Comparison of ENCODE assay signal across 23 cellular contexts in genomic region chr10:74262856-74263255, GRCh38.
A peak's percentile ranks its signal among the peaks of the same experiment; 100 is the strongest.
DNase-seq lines count a peak whose midpoint lies in the region; ATAC-seq and TF ChIP-seq lines count a peak whose summit lies in the region.
"Had no signal": no experiment of that assay in that cellular context is flagged by ENCODE, and none has a peak within 500 bp of the region (broad histone marks: within the 10 kb centered on the region; RNA-seq: fewer than 3 reads in every experiment).

No MANE protein-coding gene starts in this region.

- no peak overlapping the region for H3K4me3 Mint-ChIP-seq in activated naive CD4-positive, alpha-beta T cell treated with anti-CD3 and anti-CD28 coated beads, Interleukin-2, amount 50 U/mL, for 24 hours
- no peak overlapping the region for H3K4me3 Mint-ChIP-seq in activated T-helper 17 cell treated with anti-CD3 and anti-CD28 coated beads, Interleukin-2, amount 50 U/mL, for 72 hours
- H3K4me3 Mint-ChIP-seq: CD8-positive, alpha-beta memory T cell had no signal

- peaks cover 50% of the 10 kb centered on the region for H3K4me1 Mint-ChIP-seq in activated naive CD4-positive, alpha-beta T cell treated with anti-CD3 and anti-CD28 coated beads, Interleukin-2, amount 50 U/mL, for 24 hours
- H3K4me1 Mint-ChIP-seq in activated T-helper 17 cell treated with anti-CD3 and anti-CD28 coated beads, Interleukin-2, amount 50 U/mL, for 72 hours, result peaks cover 15% of the 10 kb centered on the region

- H3K36me3 Mint-ChIP-seq in activated naive CD4-positive, alpha-beta T cell treated with anti-CD3 and anti-CD28 coated beads, Interleukin-2, amount 50 U/mL, for 24 hours, result peaks cover 9% of the 10 kb centered on the region
- peaks cover 8% of the 10 kb centered on the region for H3K36me3 Mint-ChIP-seq in activated T-helper 17 cell treated with anti-CD3 and anti-CD28 coated beads, Interleukin-2, amount 50 U/mL, for 72 hours (ENCODE audit: low read depth)

- H3K27me3 ChIP-seq in spleen (replicated peaks in 1 of 7), result no peaks in the 10 kb centered on the region
- H3K27me3 ChIP-seq: SJSA1 had no signal

- H3K27me3 Mint-ChIP-seq in activated naive CD4-positive, alpha-beta T cell treated with anti-CD3 and anti-CD28 coated beads, Interleukin-2, amount 50 U/mL, for 24 hours, result no peaks in the 10 kb centered on the region
- no peaks in the 10 kb centered on the region for H3K27me3 Mint-ChIP-seq in activated T-helper 17 cell treated with anti-CD3 and anti-CD28 coated beads, Interleukin-2, amount 50 U/mL, for 72 hours

- no peaks in the 10 kb centered on the region for H3K9me3 Mint-ChIP-seq in activated naive CD4-positive, alpha-beta T cell treated with anti-CD3 and anti-CD28 coated beads, Interleukin-2, amount 50 U/mL, for 24 hours
- H3K9me3 Mint-ChIP-seq in activated T-helper 17 cell treated with anti-CD3 and anti-CD28 coated beads, Interleukin-2, amount 50 U/mL, for 72 hours, result no peaks in the 10 kb centered on the region
- H3K9me3 Mint-ChIP-seq: CD8-positive, alpha-beta memory T cell had no signal

- peak overlapping the region; percentile 79 for H3K27ac Mint-ChIP-seq in activated naive CD4-positive, alpha-beta T cell treated with anti-CD3 and anti-CD28 coated beads, Interleukin-2, amount 50 U/mL, for 24 hours
- H3K27ac Mint-ChIP-seq in activated T-helper 17 cell treated with anti-CD3 and anti-CD28 coated beads, Interleukin-2, amount 50 U/mL, for 72 hours, result peak overlapping the region; percentile 52

- H3K4me1 ChIP-seq in spleen, result peaks cover 0 to 27% (median 3%) of the 10 kb centered on the region in 6 donors
- H3K4me1 ChIP-seq: SJSA1 had no signal

- no peak for ATAC-seq in activated T-helper 17 cell treated with anti-CD3 and anti-CD28 coated beads, Interleukin-2, amount 50 U/mL, for 72 hours (replicated peaks)

- TF ChIP-seq CTCF in spleen (IDR thresholded peaks at IDR 0.05 in 8 of 11, conservative IDR thresholded peaks at IDR 0.05 in 3 of 11), result no peak

- H3K4me3 ChIP-seq in spleen, result no peak overlapping the region
- H3K4me3 ChIP-seq: SJSA1 had no signal

- 77 to 95% (median 89%) methylated on average over 2 of the region's 2 CpGs for WGBS in spleen, 5 donors

- DNase-seq in activated naive CD4-positive, alpha-beta T cell treated with Interleukin-2 at 50 U/mL for 16 hours, result no peak
- peak; percentile 12 for DNase-seq in iris pigment epithelial cell (ENCODE audit: low read depth)
- DNase-seq in spleen, result no peak
- no peak for DNase-seq in SW480 (ENCODE audit: low spot score)
- DNase-seq in GDM1 (lab: John Stamatoyannopoulos, UW), result no peak
- DNase-seq: AML-193; CD8-positive, alpha-beta memory T cell; DMS 273 treated with DMSO at 0.1 percent for 48 hours; DMS79; EL; GF-D8; NCI-H1048; NCI-H1417; NCI-H1694; NCI-H2029 treated with DMSO at 0.1 percent for 48 hours; NCI-H446 treated with DMSO at 0.1 percent for 48 hours; NCI-H526 treated with DMSO at 0.1 percent for 48 hours; Right ventricle myocardium superior; RPMI8226 had no signal

- TF ChIP-seq POLR2A in spleen (IDR thresholded peaks at IDR 0.05), result no peak

- H3K36me3 ChIP-seq in spleen, result no peaks in the 10 kb centered on the region
- H3K36me3 ChIP-seq: SJSA1 had no signal

- intact Hi-C loops in spleen (cut with DNase I; ENCODE audit: low total_unique reads), result loop anchor here (5.0 kb wide), 2 partner anchors 754 to 839 kb away; no protein-coding TSS in a partner anchor

- no peaks in the 10 kb centered on the region for H3K9me3 ChIP-seq in spleen
- H3K9me3 ChIP-seq: SJSA1 had no signal

- no peak overlapping the region for H3K27ac ChIP-seq in spleen
- H3K27ac ChIP-seq: C4-2B, SJSA1 had no signal
